Comparison of ENCODE assay signal across 8 cellular contexts in genomic region chr6:31734703-31735500, GRCh38. TPM values are rescaled to one million over a fixed set of nuclear protein-coding genes. Genes with fewer than 3 reads are reported as not detected.
DNase-seq lines count a peak whose midpoint lies in the region; ATAC-seq lines count a peak whose summit lies in the region.

No MANE protein-coding gene starts in this region.

- peak overlapping the region; percentile 99 for H3K4me3 Mint-ChIP-seq in T-helper 17 cell

- peak overlapping the region; percentile 94 for H3K4me3 ChIP-seq in iPS-18c (ENCODE audit: insufficient read depth, low read depth, low read length)

- H3K9me3 ChIP-seq in ES-I3 (ENCODE audit: control insufficient read depth, insufficient read depth, low read length) = no peaks in the 10 kb centered on the region
- H3K9me3 ChIP-seq in T-helper 17 cell (ENCODE audit: control insufficient read depth, low read length, poor library complexity, severe bottlenecking) = no peaks in the 10 kb centered on the region
- no peaks in the 10 kb centered on the region for H3K9me3 ChIP-seq in iPS-18c (ENCODE audit: control insufficient read depth, insufficient read depth, low read length)

- peak overlapping the region; percentile 100 for H3K9ac ChIP-seq in ES-I3 (ENCODE audit: low read depth, low read length)

- DNase-seq in HS-27A (ENCODE audit: low read depth) (peak; percentile 66), T-helper 17 cell (peak in 2 of 3 donors; percentile 31 to 47), astrocyte of the hippocampus (ENCODE audit: low read depth, low spot score) (peak; percentile 78), SK-N-DZ (ENCODE audit: low spot score) (no peak)
- peak; percentile 16 to 24 for DNase-seq in stimulated activated CD4-positive, alpha-beta T cell treated with anti-CD3 and anti-CD28 coated beads, Interleukin-15, amount 100 ng/mL, for 1 hour (ENCODE audit: low read depth in 1 of 2, low spot score in 1 of 2)

- peaks cover 21% of the 10 kb centered on the region for H3K36me3 ChIP-seq in ES-I3 (ENCODE audit: insufficient read depth, low read length)

- H3K27me3 Mint-ChIP-seq in T-helper 17 cell = no peaks in the 10 kb centered on the region

- peak overlapping the region; percentile 96 for H3K27ac Mint-ChIP-seq in T-helper 17 cell

- H3K4me1 Mint-ChIP-seq in T-helper 17 cell = peaks cover 60% of the 10 kb centered on the region

- peaks cover 11% of the 10 kb centered on the region for H3K36me3 Mint-ChIP-seq in T-helper 17 cell (ENCODE audit: low read depth)

- ATAC-seq in T-helper 17 cell (peak; percentile 19), HG02870 (IDR thresholded peaks at IDR 0.05; ENCODE audit: unreplicated experiment) (no peak)

- peaks cover 22% of the 10 kb centered on the region for H3K4me1 ChIP-seq in ES-I3 (ENCODE audit: insufficient read depth, low read length)

RNA-seq across cellular contexts. Expression of gene CLIC1, which starts 1.4 kb away (rescaled TPM):
- total RNA-seq in T-helper 17 cell = 100 to 1,000 TPM; 145 to 152 TPM
- 89.2 and 116 TPM in 2 replicates for polyA plus RNA-seq in SK-N-DZ (2014; cell fraction: cytosol; rRNA removed)
- polyA plus RNA-seq in SK-N-DZ (2014; cell fraction: nucleus; rRNA removed) = 57.8 and 58.9 TPM in 2 replicates

RNA-seq across cellular contexts. Expression of gene MSH5, which starts 4.9 kb away (rescaled TPM):
- total RNA-seq in T-helper 17 cell = 10 to 100 TPM; 12.9 to 18.3 TPM
- polyA plus RNA-seq in SK-N-DZ (2014; cell fraction: cytosol; rRNA removed) = 4.3 and 10.2 TPM in 2 replicates
- polyA plus RNA-seq in SK-N-DZ (2014; cell fraction: nucleus; rRNA removed) = 63.8 and 111 TPM in 2 replicates

RNA-seq across cellular contexts. Expression of gene DDAH2, which starts 5.8 kb away (rescaled TPM):
- total RNA-seq in T-helper 17 cell = 1 to 10 TPM; 4.7 to 7.3 TPM
- 96.6 and 118 TPM in 2 replicates for polyA plus RNA-seq in SK-N-DZ (2014; cell fraction: cytosol; rRNA removed)
- 46.3 and 70.4 TPM in 2 replicates for polyA plus RNA-seq in SK-N-DZ (2014; cell fraction: nucleus; rRNA removed)

RNA-seq across cellular contexts. Expression of gene MPIG6B, which starts 11.7 kb away (rescaled TPM):
- 100 to 1,000 TPM in 1 of 2 donors, 1 to 10 TPM in 1; 3.4 to 129 TPM for total RNA-seq in T-helper 17 cell
- polyA plus RNA-seq in SK-N-DZ (2014; cell fraction: cytosol; rRNA removed) = not detected in 2 replicates
- not detected in 2 replicates for polyA plus RNA-seq in SK-N-DZ (2014; cell fraction: nucleus; rRNA removed)

RNA-seq across cellular contexts. Expression of gene LY6G6C, which starts 13.4 kb away (rescaled TPM):
- not detected for total RNA-seq in T-helper 17 cell
- not detected in 2 replicates for polyA plus RNA-seq in SK-N-DZ (2014; cell fraction: cytosol; rRNA removed)
- polyA plus RNA-seq in SK-N-DZ (2014; cell fraction: nucleus; rRNA removed) = not detected in 2 replicates
